ENCODE assay signal across 13 cellular contexts in the genomic region with DNA sequence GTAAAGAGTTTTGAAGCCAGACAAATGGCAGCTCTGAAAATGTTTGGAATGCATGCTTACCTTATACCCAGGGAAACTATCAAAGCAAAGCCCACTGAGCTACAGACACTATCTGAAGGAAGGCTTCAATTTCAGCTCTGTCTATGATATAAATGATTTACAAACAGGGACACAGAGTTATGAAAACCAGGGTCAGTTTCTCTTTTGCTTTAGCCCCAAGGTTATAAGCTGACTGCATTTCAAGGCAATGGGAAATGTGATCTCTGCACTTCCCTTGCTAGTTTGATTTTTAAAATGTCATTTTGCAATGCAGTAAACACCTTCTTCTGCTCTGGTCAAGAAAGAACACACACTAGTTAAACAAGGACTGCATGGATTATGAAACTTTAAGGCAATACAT.
DNase-seq lines count a peak whose midpoint lies in the region; ATAC-seq and TF ChIP-seq lines count a peak whose summit lies in the region.
"Had no signal": no experiment of that assay in that cellular context is flagged by ENCODE, and none has a peak within 500 bp of the region (broad histone marks: within the 10 kb centered on the region; RNA-seq: fewer than 3 reads in every experiment).

No MANE protein-coding gene starts in this region.

- peaks cover 12 to 46% of the 10 kb centered on the region in 2 experiments for H3K36me3 ChIP-seq in SK-N-SH (replicated peaks in 1 of 2; ENCODE audit: control insufficient read depth in 1 of 2, insufficient read depth in 2 of 2, low read length in 1 of 2)
- peaks cover 17 to 55% (median 20%) of the 10 kb centered on the region in 3 experiments for H3K36me3 ChIP-seq in naive thymus-derived CD4-positive, alpha-beta T cell (ENCODE audit: control insufficient read depth in 2 of 3, insufficient read depth in 3 of 3, low read length in 3 of 3)

- CTCF ChIA-PET in SK-N-SH (lab: Yijun Ruan, JAX), result interaction anchor here (1.1 to 4.5 kb wide), 5 partner anchors 14 to 421 kb away, joined by 3 to 22 read pairs (median 3); no protein-coding TSS in a partner anchor
- CTCF ChIA-PET in activated CD4-positive, alpha-beta memory T cell treated with anti-CD3 and anti-CD28 coated beads, Interleukin-2, amount 10 ng/mL, durations not matched to agents 7 days and 5 days (lab: Charles Lee), result interaction anchor here (0.7 to 0.8 kb wide), 2 partner anchors 10 to 23 kb away, joined by 3 to 4 read pairs; no protein-coding TSS in a partner anchor
- CTCF ChIA-PET in naive thymus-derived CD4-positive, alpha-beta T cell (lab: Charles Lee), result interaction anchor here (0.6 to 1.6 kb wide), 5 partner anchors 9 to 877 kb away, joined by 3 to 4 read pairs (median 4); no protein-coding TSS in a partner anchor

- no peaks in the 10 kb centered on the region for H3K79me2 ChIP-seq in SK-N-SH (ENCODE audit: insufficient read depth)

- H3K4me3 ChIP-seq in SK-N-SH (ENCODE audit: low read depth in 2 of 2, low read length in 1 of 2), result no peak overlapping the region
- no peak overlapping the region for H3K4me3 ChIP-seq in naive thymus-derived CD4-positive, alpha-beta T cell (ENCODE audit: low read length)
- H3K4me3 ChIP-seq: MG63, stomach had no signal

- intact Hi-C loops in naive thymus-derived CD4-positive, alpha-beta T cell (cut with micrococcal nuclease), result loop anchor here in 1 of 2 donors (10.0 kb wide), 1 partner anchor 63 kb away; no protein-coding TSS in a partner anchor

- H3K4me2 ChIP-seq in SK-N-SH, result no peak overlapping the region

- H3K27ac Mint-ChIP-seq in activated CD4-positive, alpha-beta memory T cell treated with anti-CD3 and anti-CD28 coated beads, Interleukin-2, amount 10 ng/mL, durations not matched to agents 7 days and 5 days, result peak overlapping the region; percentile 28
- H3K27ac Mint-ChIP-seq in naive thymus-derived CD4-positive, alpha-beta T cell, result peak overlapping the region in 8 of 9 donors; percentile 9 to 73 (median 38)

- no peak overlapping the region for H2AFZ ChIP-seq in SK-N-SH (ENCODE audit: low read depth)

- no peaks in the 10 kb centered on the region for H4K20me1 ChIP-seq in SK-N-SH (ENCODE audit: insufficient read depth)

- H3K9me3 ChIP-seq in SK-N-SH, result no peaks in the 10 kb centered on the region
- no peaks in the 10 kb centered on the region for H3K9me3 ChIP-seq in naive thymus-derived CD4-positive, alpha-beta T cell (ENCODE audit: control insufficient read depth in 2 of 3, low read length in 3 of 3)
- H3K9me3 ChIP-seq: MG63, stomach had no signal

- H3K27ac ChIP-seq in SK-N-SH (ENCODE audit: low read depth in 2 of 2, low read length in 1 of 2), result no peak overlapping the region
- H3K27ac ChIP-seq in naive thymus-derived CD4-positive, alpha-beta T cell (ENCODE audit: low read depth, low read length), result no peak overlapping the region
- H3K27ac ChIP-seq: 22Rv1, stomach had no signal

- no peaks in the 10 kb centered on the region for H3K27me3 ChIP-seq in SK-N-SH (ENCODE audit: insufficient read depth)
- no peaks in the 10 kb centered on the region for H3K27me3 ChIP-seq in naive thymus-derived CD4-positive, alpha-beta T cell (ENCODE audit: control insufficient read depth in 2 of 2, insufficient read depth in 2 of 2, low read length in 2 of 2)
- H3K27me3 ChIP-seq: MG63, stomach had no signal

- DNase-seq in SK-N-SH (no peak), NCI-H2227 treated with DMSO at 0.1 percent for 48 hours (lab: John Stamatoyannopoulos, UW) (no peak), DMS53 (lab: John Stamatoyannopoulos, UW) (no peak), HUDEP-2 (lab: John Stamatoyannopoulos, UW; ENCODE audit: unreplicated experiment in 76 of 76) (no peak)
- no peak for DNase-seq in activated CD4-positive, alpha-beta memory T cell treated with anti-CD3 and anti-CD28 coated beads, Interleukin-2, amount 10 ng/mL, durations not matched to agents 7 days and 5 days
- DNase-seq in naive thymus-derived CD4-positive, alpha-beta T cell, result no peak
- DNase-seq: anterior cingulate cortex, MG63, NCI-H82, stomach had no signal

- no peaks in the 10 kb centered on the region for H3K27me3 Mint-ChIP-seq in activated CD4-positive, alpha-beta memory T cell treated with anti-CD3 and anti-CD28 coated beads, Interleukin-2, amount 10 ng/mL, durations not matched to agents 7 days and 5 days
- no peaks in the 10 kb centered on the region for H3K27me3 Mint-ChIP-seq in naive thymus-derived CD4-positive, alpha-beta T cell

- H3K9me3 Mint-ChIP-seq in activated CD4-positive, alpha-beta memory T cell treated with anti-CD3 and anti-CD28 coated beads, Interleukin-2, amount 10 ng/mL, durations not matched to agents 7 days and 5 days, result no peaks in the 10 kb centered on the region
- no peaks in the 10 kb centered on the region for H3K9me3 Mint-ChIP-seq in naive thymus-derived CD4-positive, alpha-beta T cell

- H3K4me1 Mint-ChIP-seq in activated CD4-positive, alpha-beta memory T cell treated with anti-CD3 and anti-CD28 coated beads, Interleukin-2, amount 10 ng/mL, durations not matched to agents 7 days and 5 days, result no peaks in the 10 kb centered on the region
- H3K4me1 Mint-ChIP-seq in naive thymus-derived CD4-positive, alpha-beta T cell, result peaks cover 0 to 22% (median 10%) of the 10 kb centered on the region in 7 donors

- no peak for TF ChIP-seq EP300 in SK-N-SH (IDR thresholded peaks at IDR 0.05; ENCODE audit: borderline replicate concordance in 1 of 2, low read depth in 1 of 2, low read length in 1 of 2)

- H3K4me3 Mint-ChIP-seq in activated CD4-positive, alpha-beta memory T cell treated with anti-CD3 and anti-CD28 coated beads, Interleukin-2, amount 10 ng/mL, durations not matched to agents 7 days and 5 days, result no peak overlapping the region
- H3K4me3 Mint-ChIP-seq in naive thymus-derived CD4-positive, alpha-beta T cell, result no peak overlapping the region

- H3K9me2 ChIP-seq in SK-N-SH, result no peaks in the 10 kb centered on the region

- ATAC-seq in SK-N-SH treated with all-trans-retinoic acid at 6 μM for 48 hours (peak; percentile 30; the same call in 2 of the 3 replicates), GM19467 (IDR thresholded peaks at IDR 0.05; ENCODE audit: unreplicated experiment) (peak; percentile 72)
- no peak for ATAC-seq in naive thymus-derived CD4-positive, alpha-beta T cell

- H3K36me3 Mint-ChIP-seq in activated CD4-positive, alpha-beta memory T cell treated with anti-CD3 and anti-CD28 coated beads, Interleukin-2, amount 10 ng/mL, durations not matched to agents 7 days and 5 days (ENCODE audit: low read depth), result peaks cover 65% of the 10 kb centered on the region
- peaks cover 13 to 38% (median 31%) of the 10 kb centered on the region in 5 donors for H3K36me3 Mint-ChIP-seq in naive thymus-derived CD4-positive, alpha-beta T cell

- POLR2A ChIA-PET in SK-N-SH (lab: Yijun Ruan, JAX), result no interaction called here
- POLR2A ChIA-PET in activated CD4-positive, alpha-beta memory T cell treated with anti-CD3 and anti-CD28 coated beads, Interleukin-2, amount 10 ng/mL, durations not matched to agents 7 days and 5 days (lab: Charles Lee), result interaction anchor here (1.0 kb wide), 1 partner anchor 11 kb away, joined by 3 read pairs; no protein-coding TSS in a partner anchor
- POLR2A ChIA-PET in naive thymus-derived CD4-positive, alpha-beta T cell (lab: Charles Lee), result no interaction called here

- no peak for TF ChIP-seq RAD21 in SK-N-SH (IDR thresholded peaks at IDR 0.05; ENCODE audit: low read length)

- peaks cover 5% of the 10 kb centered on the region for H3F3A ChIP-seq in SK-N-SH (replicated peaks; ENCODE audit: insufficient read depth)

- H3K9ac ChIP-seq in SK-N-SH, result no peak overlapping the region

- no peak for TF ChIP-seq CTCF in SK-N-SH (IDR thresholded peaks at IDR 0.05)

- no peaks in the 10 kb centered on the region for H3K4me1 ChIP-seq in SK-N-SH (ENCODE audit: control insufficient read depth in 1 of 2, insufficient read depth in 2 of 2, low read depth in 1 of 2, low read length in 1 of 2)
- H3K4me1 ChIP-seq in naive thymus-derived CD4-positive, alpha-beta T cell (ENCODE audit: control insufficient read depth in 2 of 2, insufficient read depth in 2 of 2, low read length in 2 of 2), result no peaks in the 10 kb centered on the region
- H3K4me1 ChIP-seq: stomach had no signal

TF ChIP-seq in SK-N-SH treated with all-trans-retinoic acid at 6 μM for 48 hours, 23 proteins besides CTCF, POLR2A, EP300 and RAD21 (continues in another document):
- TF ChIP-seq, protein P1, sequence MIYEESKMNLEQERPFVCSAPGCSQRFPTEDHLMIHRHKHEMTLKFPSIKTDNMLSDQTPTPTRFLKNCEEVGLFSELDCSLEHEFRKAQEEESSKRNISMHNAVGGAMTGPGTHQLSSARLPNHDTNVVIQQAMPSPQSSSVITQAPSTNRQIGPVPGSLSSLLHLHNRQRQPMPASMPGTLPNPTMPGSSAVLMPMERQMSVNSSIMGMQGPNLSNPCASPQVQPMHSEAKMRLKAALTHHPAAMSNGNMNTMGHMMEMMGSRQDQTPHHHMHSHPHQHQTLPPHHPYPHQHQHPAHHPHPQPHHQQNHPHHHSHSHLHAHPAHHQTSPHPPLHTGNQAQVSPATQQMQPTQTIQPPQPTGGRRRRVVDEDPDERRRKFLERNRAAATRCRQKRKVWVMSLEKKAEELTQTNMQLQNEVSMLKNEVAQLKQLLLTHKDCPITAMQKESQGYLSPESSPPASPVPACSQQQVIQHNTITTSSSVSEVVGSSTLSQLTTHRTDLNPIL (CRISPR knock-in tag; IDR thresholded peaks at IDR 0.05; ENCODE audit: low read depth), result no peak
- TF ChIP-seq BACH2 (CRISPR knock-in tag; IDR thresholded peaks at IDR 0.05; ENCODE audit: borderline replicate concordance) (no peak), ARNTL (CRISPR knock-in tag; IDR thresholded peaks at IDR 0.05; ENCODE audit: borderline replicate concordance, low read depth) (no peak), TCF4 (CRISPR knock-in tag; IDR thresholded peaks at IDR 0.05; ENCODE audit: borderline replicate concordance) (no peak), ESRRG (CRISPR knock-in tag; IDR thresholded peaks at IDR 0.05) (no peak)

TF ChIP-seq in SK-N-SH, 30 proteins besides CTCF, POLR2A, EP300 and RAD21 (continues in another document):
- TF ChIP-seq SMC3 (IDR thresholded peaks at IDR 0.05; ENCODE audit: low read depth, low read length), result no peak
